ENCODE assay signal across 8 cellular contexts in the genomic region with DNA sequence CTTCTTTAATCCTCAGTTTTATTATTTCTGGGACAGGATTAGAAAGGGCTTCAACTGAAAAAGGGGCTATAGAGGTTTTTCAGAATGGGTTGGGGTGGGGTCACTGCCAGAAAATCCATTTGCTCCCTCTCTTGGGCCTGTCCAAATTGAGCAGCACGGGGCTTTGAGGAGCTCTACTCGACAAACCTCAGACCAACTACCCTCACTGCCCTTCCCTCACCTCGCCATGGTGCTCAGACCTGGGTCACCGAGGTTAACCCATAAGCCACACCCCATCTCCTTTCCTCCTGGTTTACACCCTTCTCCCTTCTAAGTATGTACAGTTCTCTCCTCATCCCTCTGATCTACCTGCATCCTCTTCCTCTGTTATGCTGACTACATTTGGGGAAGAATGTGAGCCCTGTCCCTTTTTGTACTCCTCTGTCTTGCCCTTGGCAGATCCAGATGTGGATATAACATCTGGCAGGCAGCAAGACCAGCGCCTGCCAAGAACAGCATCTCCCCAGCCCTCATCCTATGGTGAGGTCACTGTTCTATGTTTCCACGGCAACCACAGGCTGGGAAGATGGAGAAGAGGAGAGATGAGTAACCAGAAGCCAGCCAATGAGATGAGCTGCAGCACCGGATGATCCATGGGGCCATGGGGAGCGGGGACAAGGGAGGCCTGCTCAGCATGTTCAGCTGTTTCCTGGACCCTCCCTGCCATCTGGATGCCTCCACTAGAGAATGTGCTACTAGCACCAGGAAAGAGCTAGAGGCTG. TPM values are rescaled to one million over a fixed set of nuclear protein-coding genes. Genes with fewer than 3 reads are reported as not detected.
A peak's percentile ranks its signal among the peaks of the same experiment; 100 is the strongest.
DNase-seq lines count a peak whose midpoint lies in the region; ATAC-seq and TF ChIP-seq lines count a peak whose summit lies in the region.

No MANE protein-coding gene starts in this region.

- H3K4me1 Mint-ChIP-seq in CD4-positive, alpha-beta T cell (ENCODE audit: low read depth): peaks cover 8% of the 10 kb centered on the region

- no peak overlapping the region for H3K4me2 ChIP-seq in GM23248 (ENCODE audit: unreplicated experiment)
- H3K4me2 ChIP-seq in fibroblast of lung (ENCODE audit: extremely low read depth, insufficient read depth, low read length): peak overlapping the region; percentile 25
- H3K4me2 ChIP-seq in smooth muscle cell: no peak overlapping the region

- H3K36me3 Mint-ChIP-seq in CD4-positive, alpha-beta T cell (ENCODE audit: low read depth): no peaks in the 10 kb centered on the region

- WGBS in GM23248 (ENCODE audit: low coverage in 1 of 2, low lambda C conversion rate in 2 of 2, missing lambda C conversion rate in 2 of 2), 2 experiments: 35 to 44% methylated on average over 8 of the region's 8 CpGs
- 66% methylated on average over 8 of the region's 8 CpGs for WGBS in psoas muscle, 3 donors
- WGBS in smooth muscle cell (ENCODE audit: low lambda C conversion rate): 63% methylated on average over 8 of the region's 8 CpGs

- no peaks in the 10 kb centered on the region for H3K9me3 ChIP-seq in GM23248 (ENCODE audit: low read depth)
- H3K9me3 ChIP-seq in NT2/D1 (ENCODE audit: insufficient read depth, low read length): no peaks in the 10 kb centered on the region
- H3K9me3 ChIP-seq in fibroblast of lung (ENCODE audit: control insufficient read depth, insufficient read depth, low read depth, low read length): no peaks in the 10 kb centered on the region
- no peaks in the 10 kb centered on the region for H3K9me3 ChIP-seq in psoas muscle
- no peaks in the 10 kb centered on the region for H3K9me3 ChIP-seq in smooth muscle cell (replicated peaks; ENCODE audit: low read depth)
- no peaks in the 10 kb centered on the region for H3K9me3 ChIP-seq in CD4-positive, alpha-beta T cell (ENCODE audit: control insufficient read depth, low read length)

- H4K20me1 ChIP-seq in GM23248 (ENCODE audit: insufficient read depth): no peaks in the 10 kb centered on the region
- H4K20me1 ChIP-seq in fibroblast of lung (ENCODE audit: control insufficient read depth, extremely low read depth, insufficient read depth, low read length): no peaks in the 10 kb centered on the region
- no peaks in the 10 kb centered on the region for H4K20me1 ChIP-seq in smooth muscle cell (ENCODE audit: low read depth)

- no peaks in the 10 kb centered on the region for H3K9me3 Mint-ChIP-seq in CD4-positive, alpha-beta T cell

- H3K4me3 ChIP-seq in GM23248 (no peak overlapping the region), NT2/D1 (ENCODE audit: insufficient read length, low read depth) (no peak overlapping the region), fibroblast of lung (replicated peaks in 1 of 4; ENCODE audit: control extremely low read depth in 1 of 4, insufficient read depth in 1 of 4, low read depth in 3 of 4, low read length in 4 of 4) (no peak overlapping the region), psoas muscle (no peak overlapping the region), smooth muscle cell (no peak overlapping the region)

- DNase-seq in GM23248 (peak; percentile 97), NT2/D1 (ENCODE audit: low read depth, low spot score) (peak; percentile 63), fibroblast of lung (ENCODE audit: low read depth in 2 of 2) (peak; percentile 92 to 99), psoas muscle (no peak), NAMALWA (ENCODE audit: low spot score) (no peak), smooth muscle cell (lab: John Stamatoyannopoulos, UW; ENCODE audit: unreplicated experiment) (no peak)
- DNase-seq in CD4-positive, alpha-beta T cell: no peak

- TF ChIP-seq CTCF in fibroblast of lung (conservative IDR thresholded peaks at IDR 0.05 in 1 of 2, IDR thresholded peaks at IDR 0.05 in 1 of 2; ENCODE audit: low read depth in 1 of 2, low read length in 2 of 2): no peak
- no peak for TF ChIP-seq CTCF in psoas muscle (IDR thresholded peaks at IDR 0.05)
- TF ChIP-seq CTCF in smooth muscle cell (IDR thresholded peaks at IDR 0.05; ENCODE audit: borderline replicate concordance, insufficient read depth, poor library complexity, severe bottlenecking): no peak
- TF ChIP-seq CTCF in CD4-positive, alpha-beta T cell (IDR thresholded peaks at IDR 0.05): no peak

- no peak overlapping the region for H3K4me3 Mint-ChIP-seq in CD4-positive, alpha-beta T cell

- in situ Hi-C loops in GM23248 (cut with MboI): no loop called here

- H3K79me2 ChIP-seq in GM23248 (ENCODE audit: insufficient read depth): no peaks in the 10 kb centered on the region
- no peaks in the 10 kb centered on the region for H3K79me2 ChIP-seq in fibroblast of lung (ENCODE audit: control insufficient read depth, insufficient read depth, low read length)
- no peaks in the 10 kb centered on the region for H3K79me2 ChIP-seq in smooth muscle cell (ENCODE audit: low read depth)

- intact Hi-C loops in psoas muscle (cut with DNase I): no loop called here
- intact Hi-C loops in CD4-positive, alpha-beta T cell (cut with DNase I, micrococcal nuclease): no loop called here

- peaks cover 5% of the 10 kb centered on the region for H3K27me3 Mint-ChIP-seq in CD4-positive, alpha-beta T cell

- no peak overlapping the region for H3K27ac Mint-ChIP-seq in CD4-positive, alpha-beta T cell

- peaks cover 10% of the 10 kb centered on the region for H3F3A ChIP-seq in GM23248 (ENCODE audit: insufficient read depth)
- H3F3A ChIP-seq in smooth muscle cell (ENCODE audit: low read depth): peaks cover 9% of the 10 kb centered on the region

- H2AFZ ChIP-seq in GM23248: no peak overlapping the region
- H2AFZ ChIP-seq in fibroblast of lung (ENCODE audit: low read length): no peak overlapping the region
- no peak overlapping the region for H2AFZ ChIP-seq in smooth muscle cell (ENCODE audit: low read depth)

- no peaks in the 10 kb centered on the region for H3K9me2 ChIP-seq in GM23248 (ENCODE audit: insufficient read depth)

- POLR2A ChIA-PET in CD4-positive, alpha-beta T cell (lab: Charles Lee): no interaction called here

- H3K27ac ChIP-seq in GM23248: no peak overlapping the region
- peak overlapping the region; percentile 49 for H3K27ac ChIP-seq in fibroblast of lung (ENCODE audit: insufficient read depth, low read length)
- H3K27ac ChIP-seq in psoas muscle: peak overlapping the region; percentile 15
- no peak overlapping the region for H3K27ac ChIP-seq in smooth muscle cell (ENCODE audit: low read depth)
- no peak overlapping the region for H3K27ac ChIP-seq in CD4-positive, alpha-beta T cell (ENCODE audit: low read depth, low read length)

- CTCF ChIA-PET in CD4-positive, alpha-beta T cell (lab: Charles Lee): no interaction called here

- H3K4me1 ChIP-seq in GM23248 (ENCODE audit: insufficient read depth): peaks cover 28% of the 10 kb centered on the region
- peaks cover 21% of the 10 kb centered on the region for H3K4me1 ChIP-seq in NT2/D1 (ENCODE audit: insufficient read depth, insufficient read length)
- H3K4me1 ChIP-seq in fibroblast of lung (ENCODE audit: control insufficient read depth, extremely low read depth, insufficient read depth, low read length): peaks cover 45% of the 10 kb centered on the region
- peaks cover 39% of the 10 kb centered on the region for H3K4me1 ChIP-seq in psoas muscle
- H3K4me1 ChIP-seq in smooth muscle cell (ENCODE audit: low read depth): peaks cover 14% of the 10 kb centered on the region

- no peaks in the 10 kb centered on the region for H3K27me3 ChIP-seq in GM23248 (replicated peaks; ENCODE audit: insufficient read depth)
- H3K27me3 ChIP-seq in NT2/D1 (ENCODE audit: insufficient read depth, insufficient read length): no peaks in the 10 kb centered on the region
- no peaks in the 10 kb centered on the region for H3K27me3 ChIP-seq in fibroblast of lung (ENCODE audit: control insufficient read depth, insufficient read depth, low read length)
- no peaks in the 10 kb centered on the region for H3K27me3 ChIP-seq in psoas muscle (ENCODE audit: insufficient read depth in 3 of 3, low read length in 2 of 3)
- no peaks in the 10 kb centered on the region for H3K27me3 ChIP-seq in smooth muscle cell (ENCODE audit: low read depth)
- H3K27me3 ChIP-seq in CD4-positive, alpha-beta T cell (ENCODE audit: control insufficient read depth, insufficient read depth, low read length): peaks cover 5% of the 10 kb centered on the region

- no peak overlapping the region for H3K9ac ChIP-seq in GM23248
- no peak overlapping the region for H3K9ac ChIP-seq in NT2/D1 (ENCODE audit: insufficient read length, low read depth)
- H3K9ac ChIP-seq in fibroblast of lung (ENCODE audit: insufficient read depth, low read length): no peak overlapping the region
- H3K9ac ChIP-seq in smooth muscle cell (ENCODE audit: low read depth): no peak overlapping the region

- H3K36me3 ChIP-seq in GM23248 (ENCODE audit: low read depth) (no peaks in the 10 kb centered on the region), NT2/D1 (ENCODE audit: insufficient read depth, insufficient read length, low read length) (no peaks in the 10 kb centered on the region), fibroblast of lung (ENCODE audit: control insufficient read depth, insufficient read depth, low read length) (no peaks in the 10 kb centered on the region), psoas muscle (ENCODE audit: insufficient read depth in 1 of 2, low read depth in 1 of 2) (no peaks in the 10 kb centered on the region), smooth muscle cell (ENCODE audit: low read depth) (no peaks in the 10 kb centered on the region)

- ATAC-seq in psoas muscle (no peak), GM19452 (IDR thresholded peaks at IDR 0.05; ENCODE audit: unreplicated experiment) (no peak)
- no peak for ATAC-seq in CD4-positive, alpha-beta T cell (ENCODE audit: poor library complexity)

RNA-seq across cellular contexts. Expression of gene FABP3, which starts 3.7 kb away (rescaled TPM):
- total RNA-seq in GM23248 (2014; rRNA removed; shearing (Covaris generic)): 0.51 and 2.1 TPM in 2 replicates
- polyA plus RNA-seq in GM23248 (2016; fragmentation: Nextera tagmentation; extraction: Ambion mirVana) (3.9 and 4.0 TPM in 2 replicates), fibroblast of lung (275 and 664 TPM in 2 replicates), psoas muscle (1,000 to 10,000 TPM; 1,537 to 3,507 (median 3,423) TPM), smooth muscle cell (6.9 and 7.4 TPM in 2 replicates)
- total RNA-seq in fibroblast of lung (116 and 554 TPM in 2 replicates), psoas muscle (1,000 to 10,000 TPM in 2 of 4 donors, 100 to 1,000 TPM in 2; 467 to 4,001 (median 1,634) TPM), smooth muscle cell (2.5 and 10.1 TPM in 2 replicates)
- polyA plus RNA-seq in fibroblast of lung (2012): 179 and 377 TPM in 2 replicates
- 81.9 and 185 TPM in 2 replicates for polyA minus RNA-seq in fibroblast of lung (ENCODE audit: low replicate concordance)
- not detected for total RNA-seq in CD4-positive, alpha-beta T cell

RNA-seq across cellular contexts. Expression of gene SERINC2, which starts 36.5 kb away (rescaled TPM):
- 34.4 and 50.9 TPM in 2 replicates for total RNA-seq in GM23248 (2014; rRNA removed; shearing (Covaris generic))
- polyA plus RNA-seq in GM23248 (2016; fragmentation: Nextera tagmentation; extraction: Ambion mirVana) (96.0 and 99.6 TPM in 2 replicates), fibroblast of lung (104 and 229 TPM in 2 replicates), psoas muscle (10 to 100 TPM; 13.4 to 93.4 (median 33.5) TPM), smooth muscle cell (41.3 and 98.8 TPM in 2 replicates)
- total RNA-seq in fibroblast of lung (6.7 and 28.4 TPM in 2 replicates), psoas muscle (10 to 100 TPM; 26.4 to 50.7 (median 30.4) TPM), smooth muscle cell (26.4 and 31.6 TPM in 2 replicates)
- polyA plus RNA-seq in fibroblast of lung (2012): 156 and 349 TPM in 2 replicates
- polyA minus RNA-seq in fibroblast of lung (ENCODE audit: low replicate concordance): 329 and 427 TPM in 2 replicates
- total RNA-seq in CD4-positive, alpha-beta T cell: under 1 TPM in 1 of 2 experiments, not detected in 1; 0.11 TPM

Comparison
In these comparisons a context has a peak if more than half of its experiments do, and no peak if none do; other contexts are left out.
1. DNase-seq: peak in GM23248 (single experiment), NT2/D1 (single experiment) and fibroblast of lung (2 of 2); none in psoas muscle (0 of 2), NAMALWA (single experiment), smooth muscle cell (single experiment) and CD4-positive, alpha-beta T cell (0 of 10).
2. H3K27ac ChIP-seq: peak in fibroblast of lung (single experiment) and psoas muscle (single experiment); none in GM23248 (single experiment), smooth muscle cell (single experiment) and CD4-positive, alpha-beta T cell (single experiment).
3. RNA of gene FABP3, which starts 3.7 kb away (total RNA-seq): 467 to 4,001 TPM in psoas muscle and 116 to 554 TPM in fibroblast of lung; 2.5 to 10.1 TPM in smooth muscle cell, 0.51 to 2.1 TPM in GM23248 and not detected in CD4-positive, alpha-beta T cell; every median in the first group is over 10 times any median in the second.